23 cellular contexts compared by ENCODE assay signal in genomic region chr12:40464121-40464520, GRCh38.
"Had no signal": no experiment of that assay in that cellular context is flagged by ENCODE, and none has a peak within 500 bp of the region (broad histone marks: within the 10 kb centered on the region; RNA-seq: fewer than 3 reads in every experiment).

No MANE protein-coding gene starts in this region.

- H3K4me3 ChIP-seq: right lobe of liver, skin epidermis, thyroid gland had no signal

- DNase-seq: activated B cell treated with CpG ODN at 0.5 μM for 24 hours; activated CD4-positive, alpha-beta T cell treated with anti-CD3 and anti-CD28 coated beads for 4 hours; activated CD4-positive, alpha-beta T cell treated with anti-CD3 and anti-CD28 coated beads, Interleukin-2, amount 50 U/mL, for 48 hours; activated CD8-positive, alpha-beta memory T cell treated with anti-CD3 and anti-CD28 coated beads, Interleukin-2, amount 50 U/mL, for 48 hours; activated naive CD4-positive, alpha-beta T cell treated with Interleukin-2 at 50 U/mL for 16 hours; activated naive CD8-positive, alpha-beta T cell treated with anti-CD3 and anti-CD28 coated beads for 36 hours; activated T-cell treated with anti-CD3 and anti-CD28 coated beads, Interleukin-2, amount 50 U/mL, for 48 hours; effector memory CD4-positive, alpha-beta T cell; hippocampal formation; left ventricle myocardium superior; right lobe of liver; stimulated activated CD4-positive, alpha-beta T cell treated with anti-CD3 and anti-CD28 coated beads, Interleukin-1b, Interleukin-23, amount 100 ng/mL, for 48 hours; substantia nigra; T1000; thyroid gland had no signal

- FAIRE-seq: astrocyte, colon, endothelial cell of umbilical vein, frontal cortex had no signal

- H3K9me3 ChIP-seq: neutrophil, thyroid gland had no signal

- H3K36me3 ChIP-seq: neutrophil, right lobe of liver, thyroid gland had no signal

- H3K27ac ChIP-seq: neutrophil, right lobe of liver, skin epidermis, thyroid gland had no signal

- H3K4me1 ChIP-seq: right lobe of liver, thyroid gland had no signal

- ATAC-seq: esophagus mucosa; left ventricle myocardium superior; natural killer cell treated with Interleukin-12 subunit alpha and Interleukin-12 subunit beta and Interleukin-15 and Interleukin-18, amount 100 ng/mL, for 72 hours; right lobe of liver had no signal

- H3K27me3 ChIP-seq: neutrophil, right lobe of liver, thyroid gland had no signal
